ENCODE assay signal across 8 cellular contexts in the genomic region with DNA sequence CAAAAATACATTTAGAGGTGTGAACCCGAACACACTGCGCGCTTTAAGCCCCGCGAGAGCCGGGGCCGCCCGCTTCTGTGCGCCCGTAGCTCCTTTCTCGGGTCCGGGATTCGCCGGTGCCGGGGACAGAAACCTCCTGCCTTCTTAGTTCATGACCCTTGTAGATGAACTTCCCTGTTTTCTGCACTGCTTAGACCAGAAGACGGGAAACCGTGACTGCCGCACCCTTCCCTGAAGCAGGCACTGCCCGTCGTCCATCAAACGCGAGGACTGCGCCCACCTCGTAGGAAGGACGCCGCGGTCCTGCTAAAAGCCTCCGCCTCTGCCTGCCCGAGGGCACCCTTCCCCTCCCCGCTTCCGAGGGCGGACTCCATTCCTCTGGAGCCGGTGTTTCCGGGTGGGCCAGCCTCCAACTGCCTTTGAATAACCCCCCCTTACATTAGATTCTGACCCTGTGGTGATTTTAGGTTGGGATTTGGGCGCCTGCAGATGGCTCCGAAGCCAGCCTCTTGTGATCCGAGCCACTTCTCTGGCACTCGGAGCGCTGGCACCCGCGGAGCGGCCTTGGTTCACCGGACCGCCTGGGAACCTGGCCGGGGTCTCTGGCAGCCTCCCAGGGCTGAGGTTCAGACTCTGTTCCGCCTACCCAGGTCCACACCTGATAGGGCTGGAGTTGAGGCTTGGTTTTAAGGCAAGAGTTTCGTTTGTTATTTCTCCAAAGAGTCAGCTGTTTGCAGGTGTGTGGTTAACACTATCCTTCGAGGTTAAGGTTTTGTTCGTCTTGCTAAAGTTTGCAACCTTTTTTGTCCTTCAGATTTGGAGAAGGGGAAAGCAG. TPM values are rescaled to one million over a fixed set of nuclear protein-coding genes. Genes with fewer than 3 reads are reported as not detected.
A peak's percentile ranks its signal among the peaks of the same experiment; 100 is the strongest.
DNase-seq lines count a peak whose midpoint lies in the region; ATAC-seq and TF ChIP-seq lines count a peak whose summit lies in the region.

No MANE protein-coding gene starts in this region.

- H3K9me3 ChIP-seq in HAP-1 (peaks cover 9% of the 10 kb centered on the region; the same call in 1 of the 2 replicates), right lobe of liver (no peaks in the 10 kb centered on the region)

- DNase-seq in COLO668 (lab: John Stamatoyannopoulos, UW; ENCODE audit: unreplicated experiment) (peak; percentile 64), HAP-1 (ENCODE audit: low spot score in 2 of 2) (no peak), SKM-1 treated with dmso at 0.1 percent for 144 hours (lab: John Stamatoyannopoulos, UW; ENCODE audit: unreplicated experiment) (peak; percentile 42), right lobe of liver (peak; percentile 85 to 96 (median 93)), NCI-H187 (lab: John Stamatoyannopoulos, UW) (no peak), HuH-7.5 (ENCODE audit: low spot score) (no peak)

- peaks cover 70% of the 10 kb centered on the region for H3K4me1 Mint-ChIP-seq in dendritic cell treated with granulocyte-macrophage colony-stimulating factor and Interleukin-4, amounts not matched to agents 40 ng/mL and 50 ng/mL, for 4 days (ENCODE audit: low read depth)
- peaks cover 52% of the 10 kb centered on the region for H3K4me1 Mint-ChIP-seq in stimulated activated naive CD8-positive, alpha-beta T cell treated with anti-CD3 and anti-CD28 coated beads, Interleukin-15, Interleukin-2, amounts not matched to agents 100 ng/mL and 50 ng/mL, for 24 hours (ENCODE audit: low read depth)

- peak overlapping the region; percentile 88 to 93 (median 93) for H3K27ac ChIP-seq in right lobe of liver

- H3K27me3 ChIP-seq in HAP-1 (ENCODE audit: low read depth) (no peaks in the 10 kb centered on the region), right lobe of liver (no peaks in the 10 kb centered on the region)

- no peaks in the 10 kb centered on the region for H3K27me3 Mint-ChIP-seq in dendritic cell treated with granulocyte-macrophage colony-stimulating factor and Interleukin-4, amounts not matched to agents 40 ng/mL and 50 ng/mL, for 4 days
- no peaks in the 10 kb centered on the region for H3K27me3 Mint-ChIP-seq in stimulated activated naive CD8-positive, alpha-beta T cell treated with anti-CD3 and anti-CD28 coated beads, Interleukin-15, Interleukin-2, amounts not matched to agents 100 ng/mL and 50 ng/mL, for 24 hours

- intact Hi-C loops in dendritic cell treated with granulocyte-macrophage colony-stimulating factor and Interleukin-4, amounts not matched to agents 40 ng/mL and 50 ng/mL, for 4 days (cut with micrococcal nuclease), result loop anchor here (5.0 kb wide), 2 partner anchors 33 to 72 kb away; partner anchors contain the start of gene UBE2G2
- intact Hi-C loops in right lobe of liver (cut with DNase I), result no loop called here

- TF ChIP-seq POLR2A in right lobe of liver (IDR thresholded peaks at IDR 0.05), result peak; percentile 68

- peak; percentile 26 to 50 (median 37) for ATAC-seq in right lobe of liver

- 7% methylated on average over 26 of the region's 49 CpGs for WGBS in right lobe of liver (ENCODE audit: insufficient coverage, low coverage, low lambda C conversion rate, missing lambda C conversion rate)

- H3K4me1 ChIP-seq in HAP-1, result peaks cover 14% of the 10 kb centered on the region
- H3K4me1 ChIP-seq in right lobe of liver, result peaks cover 0 to 59% (median 22%) of the 10 kb centered on the region in 4 donors

- H3K36me3 ChIP-seq in HAP-1 (replicated peaks), result no peaks in the 10 kb centered on the region
- H3K36me3 ChIP-seq in right lobe of liver, result no peaks in the 10 kb centered on the region

- peak overlapping the region; percentile 100 for H3K27ac Mint-ChIP-seq in dendritic cell treated with granulocyte-macrophage colony-stimulating factor and Interleukin-4, amounts not matched to agents 40 ng/mL and 50 ng/mL, for 4 days
- H3K27ac Mint-ChIP-seq in stimulated activated naive CD8-positive, alpha-beta T cell treated with anti-CD3 and anti-CD28 coated beads, Interleukin-15, Interleukin-2, amounts not matched to agents 100 ng/mL and 50 ng/mL, for 24 hours, result peak overlapping the region; percentile 84

- H3K4me3 ChIP-seq in HAP-1, result peak overlapping the region; percentile 76
- peak overlapping the region; percentile 48 to 94 (median 82) for H3K4me3 ChIP-seq in right lobe of liver

- peaks cover 33% of the 10 kb centered on the region for H3K36me3 Mint-ChIP-seq in dendritic cell treated with granulocyte-macrophage colony-stimulating factor and Interleukin-4, amounts not matched to agents 40 ng/mL and 50 ng/mL, for 4 days (ENCODE audit: low read depth)
- H3K36me3 Mint-ChIP-seq in stimulated activated naive CD8-positive, alpha-beta T cell treated with anti-CD3 and anti-CD28 coated beads, Interleukin-15, Interleukin-2, amounts not matched to agents 100 ng/mL and 50 ng/mL, for 24 hours (ENCODE audit: low read depth), result peaks cover 4% of the 10 kb centered on the region

- TF ChIP-seq CTCF in right lobe of liver (IDR thresholded peaks at IDR 0.05), result no peak

- no peaks in the 10 kb centered on the region for H3K9me3 Mint-ChIP-seq in dendritic cell treated with granulocyte-macrophage colony-stimulating factor and Interleukin-4, amounts not matched to agents 40 ng/mL and 50 ng/mL, for 4 days
- no peaks in the 10 kb centered on the region for H3K9me3 Mint-ChIP-seq in stimulated activated naive CD8-positive, alpha-beta T cell treated with anti-CD3 and anti-CD28 coated beads, Interleukin-15, Interleukin-2, amounts not matched to agents 100 ng/mL and 50 ng/mL, for 24 hours

- in situ Hi-C loops in HAP-1 (cut with MboI; ENCODE audit: low sequenced_read_pairs), result no loop called here

- H3K4me3 Mint-ChIP-seq in dendritic cell treated with granulocyte-macrophage colony-stimulating factor and Interleukin-4, amounts not matched to agents 40 ng/mL and 50 ng/mL, for 4 days, result peak overlapping the region; percentile 97
- peak overlapping the region; percentile 85 for H3K4me3 Mint-ChIP-seq in stimulated activated naive CD8-positive, alpha-beta T cell treated with anti-CD3 and anti-CD28 coated beads, Interleukin-15, Interleukin-2, amounts not matched to agents 100 ng/mL and 50 ng/mL, for 24 hours

RNA-seq across cellular contexts. Expression of gene PTTG1IP, which starts 1.2 kb away (rescaled TPM):
- 100 to 1,000 TPM in 3 of 6 experiments, 10 to 100 TPM in 3; 54.3 to 195 (median 140) TPM for total RNA-seq in right lobe of liver

RNA-seq across cellular contexts. Expression of gene ITGB2, which starts 46.0 kb away (rescaled TPM):
- total RNA-seq in right lobe of liver, result 10 to 100 TPM; 12.9 to 61.8 (median 36.6) TPM

RNA-seq across cellular contexts. Expression of gene SUMO3, which starts 56.9 kb away (rescaled TPM):
- total RNA-seq in right lobe of liver, result 10 to 100 TPM; 33.4 to 41.2 (median 36.6) TPM

Comparison
In these comparisons a context has a peak if more than half of its experiments do, and no peak if none do; other contexts are left out.
1. DNase-seq: peak in COLO668 (single experiment), SKM-1 treated with dmso at 0.1 percent for 144 hours (single experiment) and right lobe of liver (3 of 3); none in HAP-1 (0 of 2), NCI-H187 (0 of 2) and HuH-7.5 (single experiment).